20 cellular contexts compared by ENCODE assay signal in genomic region chr17:80184423-80184714, GRCh38. TPM values are rescaled to one million over a fixed set of nuclear protein-coding genes. Genes with fewer than 3 reads are reported as not detected.
A peak's percentile ranks its signal among the peaks of the same experiment; 100 is the strongest.
DNase-seq lines count a peak whose midpoint lies in the region; ATAC-seq and TF ChIP-seq lines count a peak whose summit lies in the region.
"Had no signal": no experiment of that assay in that cellular context is flagged by ENCODE, and none has a peak within 500 bp of the region (broad histone marks: within the 10 kb centered on the region; RNA-seq: fewer than 3 reads in every experiment).

No MANE protein-coding gene starts in this region.

- no peaks in the 10 kb centered on the region for H3K9me3 ChIP-seq in breast epithelium
- no peaks in the 10 kb centered on the region for H3K9me3 ChIP-seq in endodermal cell (ENCODE audit: control insufficient read depth, low read length)
- no peaks in the 10 kb centered on the region for H3K9me3 ChIP-seq in neuron (ENCODE audit: low read length)
- H3K9me3 ChIP-seq: A549, BLaER1 had no signal

- H3K4me3 ChIP-seq in breast epithelium, result peak overlapping the region in 1 of 3 donors; percentile 20
- H3K4me3 ChIP-seq in endodermal cell (ENCODE audit: low read length), result no peak overlapping the region
- H3K4me3 ChIP-seq in neuron (ENCODE audit: low read length), result no peak overlapping the region
- H3K4me3 ChIP-seq: A549, BLaER1, GM23338 had no signal

- no TSS peak for BruUV-seq in MCF 10A (replicated peaks; lab: Mats Ljungman, UMichigan)

- peaks cover 8% of the 10 kb centered on the region for H3K4me1 Mint-ChIP-seq in MCF 10A (ENCODE audit: insufficient read depth, unreplicated experiment)
- H3K4me1 Mint-ChIP-seq in endodermal cell, result peaks cover 2% of the 10 kb centered on the region
- H3K4me1 Mint-ChIP-seq: CD4-positive, alpha-beta memory T cell; GM23338; IgD-negative memory B cell had no signal

- no peak overlapping the region for H3K9ac ChIP-seq in endodermal cell (ENCODE audit: extremely low read depth, low read length, poor library complexity, severe bottlenecking)
- H3K9ac ChIP-seq: BLaER1 had no signal

- no peak for ATAC-seq in HG03159 (IDR thresholded peaks at IDR 0.05; ENCODE audit: unreplicated experiment)
- ATAC-seq: A549, HCT116 had no signal

- DNase-seq in breast epithelium (ENCODE audit: low spot score in 2 of 2), result peak in 1 of 2 donors; percentile 43
- DNase-seq in MCF 10A (ENCODE audit: unreplicated experiment), result no peak
- DNase-seq in endodermal cell, result no peak
- DNase-seq in GM19238 (ENCODE audit: insufficient read length, low spot score), result no peak
- DNase-seq in mesenteric fat pad (ENCODE audit: low spot score), result no peak
- DNase-seq: CD4-positive, alpha-beta memory T cell; DMS153; DMS79 treated with DMSO at 0.1 percent for 48 hours; GF-D8; HFFc6; KBM-7 had no signal

- TF ChIP-seq POLR2A in breast epithelium (IDR thresholded peaks at IDR 0.05), result no peak

- intact Hi-C loops in breast epithelium (cut with DNase I; ENCODE audit: low total_unique reads), result no loop called here
- intact Hi-C loops in MCF 10A (cut with micrococcal nuclease), result no loop called here

- H3K9me3 Mint-ChIP-seq in MCF 10A (ENCODE audit: unreplicated experiment), result no peaks in the 10 kb centered on the region
- no peaks in the 10 kb centered on the region for H3K9me3 Mint-ChIP-seq in endodermal cell
- H3K9me3 Mint-ChIP-seq: GM23338, HFFc6 had no signal

- H3K36me3 ChIP-seq in breast epithelium, result no peaks in the 10 kb centered on the region
- H3K36me3 ChIP-seq in endodermal cell (ENCODE audit: control insufficient read depth, insufficient read depth, low read length), result no peaks in the 10 kb centered on the region
- H3K36me3 ChIP-seq in neuron (ENCODE audit: insufficient read depth, low read length), result no peaks in the 10 kb centered on the region
- H3K36me3 ChIP-seq: BLaER1 had no signal

- CTCF ChIA-PET in MCF 10A (lab: Yijun Ruan, JAX), result interaction anchor here (0.6 to 1.2 kb wide), 3 partner anchors 12 to 1119 kb away, joined by 3 to 4 read pairs (median 3); no protein-coding TSS in a partner anchor

- TF ChIP-seq CTCF in breast epithelium (IDR thresholded peaks at IDR 0.05) (no peak), MCF 10A (IDR thresholded peaks at IDR 0.05; ENCODE audit: unreplicated experiment) (no peak), endodermal cell (conservative IDR thresholded peaks at IDR 0.05) (no peak)

- H3K4me1 ChIP-seq in breast epithelium (no peaks in the 10 kb centered on the region), endodermal cell (ENCODE audit: control insufficient read depth, insufficient read depth, low read length) (no peaks in the 10 kb centered on the region), neuron (ENCODE audit: insufficient read depth, low read length) (peaks cover 11% of the 10 kb centered on the region)

- POLR2A ChIA-PET in MCF 10A (lab: Yijun Ruan, JAX), result no interaction called here

- H3K27me3 Mint-ChIP-seq in MCF 10A (ENCODE audit: insufficient read depth, unreplicated experiment) (peaks cover 17% of the 10 kb centered on the region), endodermal cell (ENCODE audit: insufficient read depth) (no peaks in the 10 kb centered on the region)

- H2AFZ ChIP-seq in neuron (ENCODE audit: low read depth, low read length), result peak overlapping the region; percentile 89
- H2AFZ ChIP-seq: GM23338 had no signal

- H3K36me3 Mint-ChIP-seq in MCF 10A (ENCODE audit: insufficient read depth, unreplicated experiment) (no peaks in the 10 kb centered on the region), endodermal cell (ENCODE audit: low read depth) (no peaks in the 10 kb centered on the region)
- H3K36me3 Mint-ChIP-seq: CD14-positive monocyte; CD4-positive, alpha-beta memory T cell had no signal

- H3K27ac Mint-ChIP-seq in MCF 10A (ENCODE audit: low read depth, unreplicated experiment), result no peak overlapping the region
- H3K27ac Mint-ChIP-seq in endodermal cell, result no peak overlapping the region
- H3K27ac Mint-ChIP-seq: CD4-positive, alpha-beta memory T cell; GM23338; HFFc6; IgD-negative memory B cell had no signal

- H3K4me3 Mint-ChIP-seq in MCF 10A (ENCODE audit: unreplicated experiment) (no peak overlapping the region), endodermal cell (no peak overlapping the region)
- H3K4me3 Mint-ChIP-seq: CD14-positive monocyte; CD4-positive, alpha-beta memory T cell; GM23338; HFFc6; IgD-negative memory B cell had no signal

- WGBS in endodermal cell (ENCODE audit: insufficient coverage in 1 of 2, insufficient read length in 1 of 2), 2 experiments, result 59 to 84% methylated on average over 5 to 8 of the region's 10 CpGs

- no peaks in the 10 kb centered on the region for H3K27me3 ChIP-seq in breast epithelium
- no peaks in the 10 kb centered on the region for H3K27me3 ChIP-seq in endodermal cell (ENCODE audit: control insufficient read depth, insufficient read depth, low read length, poor library complexity, severe bottlenecking)
- no peaks in the 10 kb centered on the region for H3K27me3 ChIP-seq in neuron (ENCODE audit: insufficient read depth, low read length)

- H3K27ac ChIP-seq in breast epithelium (peak overlapping the region; percentile 45 to 61), endodermal cell (ENCODE audit: low read depth, low read length) (peak overlapping the region; percentile 92)
- H3K27ac ChIP-seq: 22Rv1, BLaER1 had no signal

RNA-seq across cellular contexts. Expression of gene CARD14, which starts 14.5 kb away (rescaled TPM):
- 10 to 100 TPM in 1 of 3 donors, 1 to 10 TPM in 1, under 1 TPM in 1; 0.32 to 13.8 (median 9.4) TPM for total RNA-seq in breast epithelium
- 0.20 TPM in 1 of 2 replicates, not detected in the other for total RNA-seq in MCF 10A (2022)
- total RNA-seq in endodermal cell, result under 1 TPM in 1 of 2 donors, not detected in 1; 0.31 TPM
- polyA plus RNA-seq in endodermal cell (2013, experiment 1 of 2), result 0.50 TPM
- 0.37 TPM for polyA plus RNA-seq in endodermal cell (2013, experiment 2 of 2)
- total RNA-seq in mesenteric fat pad, result not detected
- total RNA-seq: HFFc6 had no signal
- polyA plus RNA-seq: IgD-negative memory B cell had no signal

RNA-seq across cellular contexts. Expression of gene SGSH, which starts 35.8 kb away (rescaled TPM):
- total RNA-seq in breast epithelium (10 to 100 TPM; 28.3 to 38.1 (median 32.1) TPM), MCF 10A (2022) (42.0 and 42.4 TPM in 2 replicates), endodermal cell (10 to 100 TPM; 40.4 to 42.5 TPM), mesenteric fat pad (44.7 TPM)
- 27.5 TPM for polyA plus RNA-seq in endodermal cell (2013, experiment 1 of 2)
- 21.8 TPM for polyA plus RNA-seq in endodermal cell (2013, experiment 2 of 2)

RNA-seq across cellular contexts. Expression of gene SLC26A11, which starts 35.9 kb away (rescaled TPM):
- total RNA-seq in breast epithelium, result 10 to 100 TPM; 12.0 to 20.6 (median 19.0) TPM
- 11.7 and 13.6 TPM in 2 replicates for total RNA-seq in MCF 10A (2022)
- 10 to 100 TPM; 43.7 to 48.2 TPM for total RNA-seq in endodermal cell
- 25.4 TPM for polyA plus RNA-seq in endodermal cell (2013, experiment 1 of 2)
- 25.1 TPM for polyA plus RNA-seq in endodermal cell (2013, experiment 2 of 2)
- 13.2 TPM for total RNA-seq in mesenteric fat pad

RNA-seq across cellular contexts. Expression of gene EIF4A3, which starts 37.4 kb away (rescaled TPM):
- total RNA-seq in breast epithelium (10 to 100 TPM; 46.2 to 93.1 (median 67.9) TPM), MCF 10A (2022) (87.0 and 97.7 TPM in 2 replicates), endodermal cell (100 to 1,000 TPM; 107 to 110 TPM), mesenteric fat pad (92.0 TPM)
- 126 TPM for polyA plus RNA-seq in endodermal cell (2013, experiment 1 of 2)
- polyA plus RNA-seq in endodermal cell (2013, experiment 2 of 2), result 123 TPM
